ENCODE assay signal across 17 cellular contexts in genomic region chr2:31032475-31032874, GRCh38.
"Had no signal": no experiment of that assay in that cellular context is flagged by ENCODE, and none has a peak within 500 bp of the region (broad histone marks: within the 10 kb centered on the region; RNA-seq: fewer than 3 reads in every experiment).

No MANE protein-coding gene starts in this region.

- H3K79me2 ChIP-seq: hepatocyte had no signal

- H2AFZ ChIP-seq: hepatocyte had no signal

- ATAC-seq: activated T-cell treated with anti-CD3 and anti-CD28 coated beads, Interleukin-2, amount 50 U/mL, for 72 hours; esophagus mucosa; left cardiac atrium; stimulated activated naive B cell treated with anti-CD40 and anti-IgM and Interleukin-4, amounts not matched to agents 10 μg/mL and 1 μg/mL and 100 μg/mL, for 72 hours had no signal

- H3K27me3 ChIP-seq: ascending aorta had no signal

- H3K4me1 ChIP-seq: ascending aorta had no signal

- H3K4me3 ChIP-seq: ascending aorta, hepatocyte, lung, thoracic aorta had no signal

- H3K27ac ChIP-seq: ascending aorta, hepatocyte, thoracic aorta, VCaP had no signal

- H3K4me2 ChIP-seq: hepatocyte had no signal

- DNase-seq: activated CD4-positive, alpha-beta T cell treated with anti-CD3 and anti-CD28 coated beads for 1 hour; activated CD8-positive, alpha-beta memory T cell treated with anti-CD3 and anti-CD28 coated beads for 24 hours; activated effector memory CD4-positive, alpha-beta T cell treated with anti-CD3 and anti-CD28 coated beads, Interleukin-2, amount 50 U/mL, for 16 hours; activated naive CD4-positive, alpha-beta T cell treated with anti-CD3 and anti-CD28 coated beads, Interleukin-2, amount 50 U/mL, for 16 hours; activated T-cell treated with anti-CD3 and anti-CD28 coated beads, Interleukin-2, amount 50 U/mL, for 72 hours; cortex of kidney; effector CD4-positive, alpha-beta T cell; left cardiac atrium; nucleus accumbens; stimulated activated naive B cell treated with anti-CD40 and anti-IgM and Interleukin-4, amounts not matched to agents 10 μg/mL and 1 μg/mL and 100 μg/mL, for 72 hours; T-helper 2 cell had no signal

- H3K36me3 ChIP-seq: ascending aorta, thoracic aorta had no signal
